8 cellular contexts compared by ENCODE assay signal in genomic region chr1:8671313-8671917, GRCh38.
DNase-seq lines count a peak whose midpoint lies in the region; ATAC-seq, FAIRE-seq and TF ChIP-seq lines count a peak whose summit lies in the region.

No MANE protein-coding gene starts in this region.

- in situ Hi-C loops in T47D (cut with HindIII; ENCODE audit: low pct_unique_long_range_greater_than_20kb, low sequenced_read_pairs), result no loop called here

- no peak overlapping the region for H3K4me3 ChIP-seq in suprapubic skin

- WGBS in suprapubic skin, result 32% methylated on average over 8 of the region's 8 CpGs

- H3K9me3 ChIP-seq in suprapubic skin, result no peaks in the 10 kb centered on the region

- H3K27ac ChIP-seq in suprapubic skin, result no peak overlapping the region

- H3K4me1 ChIP-seq in suprapubic skin, result peaks cover 25% of the 10 kb centered on the region

- TF ChIP-seq CTCF in GM12873 (IDR thresholded peaks at IDR 0.05; ENCODE audit: insufficient read depth, low read depth, low read length, missing control alignments), result peak; percentile 72
- TF ChIP-seq CTCF in suprapubic skin (IDR thresholded peaks at IDR 0.05), result peak; percentile 70 to 78

- no peak for TF ChIP-seq POLR2A in suprapubic skin (IDR thresholded peaks at IDR 0.05)

- ATAC-seq in stimulated activated effector memory CD8-positive, alpha-beta T cell treated with anti-CD3 and anti-CD28 coated beads, Interleukin-12 subunit alpha, Interleukin-12 subunit beta, amount 100 ng/mL, for 72 hours, result no peak

- H3K4me1 Mint-ChIP-seq in stimulated activated effector memory CD8-positive, alpha-beta T cell treated with anti-CD3 and anti-CD28 coated beads, Interleukin-12 subunit alpha, Interleukin-12 subunit beta, amount 100 ng/mL, for 72 hours, result peaks cover 22% of the 10 kb centered on the region

- no peak overlapping the region for H3K4me3 Mint-ChIP-seq in stimulated activated effector memory CD8-positive, alpha-beta T cell treated with anti-CD3 and anti-CD28 coated beads, Interleukin-12 subunit alpha, Interleukin-12 subunit beta, amount 100 ng/mL, for 72 hours

- peak; percentile 82 for DNase-seq in AG08395 (ENCODE audit: low spot score)
- DNase-seq in NCI-H460 (ENCODE audit: extremely low read depth, low read depth), result peak; percentile 22
- DNase-seq in T47D (ENCODE audit: low read depth in 1 of 2, low spot score in 1 of 2), result peak; percentile 6 to 60
- DNase-seq in suprapubic skin (ENCODE audit: low spot score in 2 of 2), result no peak
- no peak for DNase-seq in NCI-H128 (lab: John Stamatoyannopoulos, UW; ENCODE audit: unreplicated experiment)
- no peak for DNase-seq in stimulated activated effector memory CD8-positive, alpha-beta T cell treated with anti-CD3 and anti-CD28 coated beads, Interleukin-12 subunit alpha, Interleukin-12 subunit beta, amount 100 ng/mL, for 72 hours (ENCODE audit: low spot score in 2 of 2)

- H3K27ac Mint-ChIP-seq in stimulated activated effector memory CD8-positive, alpha-beta T cell treated with anti-CD3 and anti-CD28 coated beads, Interleukin-12 subunit alpha, Interleukin-12 subunit beta, amount 100 ng/mL, for 72 hours, result no peak overlapping the region

- H3K36me3 Mint-ChIP-seq in stimulated activated effector memory CD8-positive, alpha-beta T cell treated with anti-CD3 and anti-CD28 coated beads, Interleukin-12 subunit alpha, Interleukin-12 subunit beta, amount 100 ng/mL, for 72 hours, result no peaks in the 10 kb centered on the region

- peak; percentile 87 for FAIRE-seq in islet of Langerhans (lab: Jason Lieb, UNC)

- no peak for TF ChIP-seq EP300 in suprapubic skin (IDR thresholded peaks at IDR 0.05)

- no peaks in the 10 kb centered on the region for H3K27me3 ChIP-seq in suprapubic skin

- H3K36me3 ChIP-seq in suprapubic skin, result no peaks in the 10 kb centered on the region

- no peaks in the 10 kb centered on the region for H3K9me3 Mint-ChIP-seq in stimulated activated effector memory CD8-positive, alpha-beta T cell treated with anti-CD3 and anti-CD28 coated beads, Interleukin-12 subunit alpha, Interleukin-12 subunit beta, amount 100 ng/mL, for 72 hours

Comparison
In these comparisons a context has a peak if more than half of its experiments do, and no peak if none do; other contexts are left out.
1. DNase-seq: peak in AG08395 (single experiment), NCI-H460 (single experiment) and T47D (2 of 2); none in suprapubic skin (0 of 2), NCI-H128 (single experiment) and stimulated activated effector memory CD8-positive, alpha-beta T cell treated with anti-CD3 and anti-CD28 coated beads, Interleukin-12 subunit alpha, Interleukin-12 subunit beta, amount 100 ng/mL, for 72 hours (0 of 2).